In genomic region chr19:3012522-3013260, GRCh38 we compare ENCODE assay signal across 1 cellular context.
TF ChIP-seq lines count a peak whose summit lies in the region.

No MANE protein-coding gene starts in this region.

TF ChIP-seq in K562, 482 proteins besides CTCF, POLR2A, EP300 and RAD21 (continued from another document and continues in another):
- TF ChIP-seq ZFP91 (CRISPR knock-in tag; IDR thresholded peaks at IDR 0.05) (no peak), PTRF (tag; IDR thresholded peaks at IDR 0.05) (no peak), CTBP1 (IDR thresholded peaks at IDR 0.05; ENCODE audit: borderline replicate concordance) (peak; percentile 66), JUN (IDR thresholded peaks at IDR 0.05; ENCODE audit: borderline replicate concordance, low read depth, low read length) (no peak), JUN (CRISPR knock-in tag; IDR thresholded peaks at IDR 0.05; ENCODE audit: borderline replicate concordance) (no peak), ZNF23 (CRISPR knock-in tag; IDR thresholded peaks at IDR 0.05) (no peak), C11orf30 (IDR thresholded peaks at IDR 0.05; ENCODE audit: low read depth) (no peak), ZMIZ1 (IDR thresholded peaks at IDR 0.05; ENCODE audit: low read depth in 2 of 2, low read length in 2 of 2) (no peak), ZFP1 (CRISPR knock-in tag; IDR thresholded peaks at IDR 0.05) (no peak), PHF21A (IDR thresholded peaks at IDR 0.05; ENCODE audit: borderline replicate concordance, low read depth) (peak; percentile 98), ZNF644 (tag; IDR thresholded peaks at IDR 0.05; ENCODE audit: low read depth) (no peak), ZBTB49 (CRISPR knock-in tag; IDR thresholded peaks at IDR 0.05; ENCODE audit: borderline replicate concordance) (no peak), MEIS2 (IDR thresholded peaks at IDR 0.05; ENCODE audit: partially characterized antibody) (peak; percentile 43), KLF13 (tag; IDR thresholded peaks at IDR 0.05; ENCODE audit: borderline replicate concordance, low read depth) (no peak), NFE2L1 (tag; IDR thresholded peaks at IDR 0.05; ENCODE audit: borderline replicate concordance, low read depth) (no peak), ATF7 (IDR thresholded peaks at IDR 0.05) (no peak), CBFA2T3 (IDR thresholded peaks at IDR 0.05) (peak; percentile 10; the same call in 1 of the 2 replicates), ZNF76 (CRISPR knock-in tag; IDR thresholded peaks at IDR 0.05; ENCODE audit: borderline replicate concordance) (no peak), ZNF174 (CRISPR knock-in tag; IDR thresholded peaks at IDR 0.05) (no peak), FOXA3 (CRISPR knock-in tag; conservative IDR thresholded peaks at IDR 0.05 in 1 of 2, IDR thresholded peaks at IDR 0.05 in 1 of 2) (no peak), ATF3 (IDR thresholded peaks at IDR 0.05) (no peak), ATF3 (CRISPR knock-in tag; conservative IDR thresholded peaks at IDR 0.05) (no peak), ZNF277 (CRISPR knock-in tag; IDR thresholded peaks at IDR 0.05; ENCODE audit: borderline replicate concordance) (no peak), BHLHE40 (IDR thresholded peaks at IDR 0.05; ENCODE audit: low read length) (no peak), ZBTB11 (CRISPR knock-in tag; IDR thresholded peaks at IDR 0.05) (no peak), CSDE1 (IDR thresholded peaks at IDR 0.05) (peak in 1 of 2 experiments; percentile 85; a peak in 2 of 4 replicates), KDM1A (IDR thresholded peaks at IDR 0.05) (peak in 1 of 2 experiments; percentile 52; a peak in 1 of 4 replicates), FOS (IDR thresholded peaks at IDR 0.05; ENCODE audit: extremely low read depth, insufficient read length) (no peak), ARID3B (CRISPR knock-in tag; IDR thresholded peaks at IDR 0.05; ENCODE audit: borderline replicate concordance) (no peak), ZNF398 (CRISPR knock-in tag; IDR thresholded peaks at IDR 0.05) (no peak)
